12 cellular contexts compared by ENCODE assay signal in genomic region chr7:88395720-88396119, GRCh38.
"Had no signal": no experiment of that assay in that cellular context is flagged by ENCODE, and none has a peak within 500 bp of the region (broad histone marks: within the 10 kb centered on the region; RNA-seq: fewer than 3 reads in every experiment).

No MANE protein-coding gene starts in this region.

- H3K27ac ChIP-seq: cardiac muscle cell, heart left ventricle, WERI-Rb-1 had no signal

- H3K36me3 ChIP-seq: cardiac muscle cell, heart left ventricle, WERI-Rb-1 had no signal

- H3K9me3 ChIP-seq: heart left ventricle had no signal

- H3K4me3 ChIP-seq: cardiac muscle cell, heart left ventricle had no signal

- FAIRE-seq: colon had no signal

- DNase-seq: activated CD4-positive, alpha-beta memory T cell treated with anti-CD3 and anti-CD28 coated beads, Interleukin-2, amount 10 ng/mL, durations not matched to agents 7 days and 5 days; activated CD4-positive, alpha-beta T cell treated with anti-CD3 and anti-CD28 coated beads for 36 hours; activated naive CD4-positive, alpha-beta T cell treated with anti-CD3 and anti-CD28 coated beads for 36 hours; foreskin melanocyte; heart left ventricle; islet precursor cell; stimulated activated CD4-positive, alpha-beta T cell treated with anti-CD3 and anti-CD28 coated beads, Interleukin-2, amount 100 ng/mL, for 48 hours; stimulated activated naive CD4-positive, alpha-beta T cell treated with Interleukin-2 at 50 U/mL for 16 hours; T-helper 17 cell; WERI-Rb-1 had no signal

- H3K27me3 ChIP-seq: cardiac muscle cell, heart left ventricle had no signal
